13 cellular contexts compared by ENCODE assay signal in the genomic region with DNA sequence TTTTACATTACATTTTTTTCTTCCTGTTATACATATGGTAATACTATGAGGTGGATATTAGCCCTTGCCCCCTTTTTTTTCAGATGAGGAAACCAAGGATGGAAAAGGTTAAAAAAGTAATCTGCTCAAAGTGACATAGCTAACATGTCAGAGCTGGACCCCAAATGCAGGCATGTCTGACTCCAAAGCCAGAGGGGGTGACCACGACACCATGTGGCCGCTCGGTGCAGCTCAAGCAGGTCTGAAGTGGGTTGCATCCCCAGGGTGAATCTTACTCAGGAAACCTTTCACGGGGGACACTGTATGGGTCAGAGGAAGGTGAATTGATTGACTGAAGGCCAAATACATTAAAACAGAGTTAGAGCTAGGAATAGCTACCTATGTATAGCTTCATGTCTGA. TPM values are rescaled to one million over a fixed set of nuclear protein-coding genes. Genes with fewer than 3 reads are reported as not detected.
DNase-seq lines count a peak whose midpoint lies in the region; ATAC-seq and TF ChIP-seq lines count a peak whose summit lies in the region.
"Had no signal": no experiment of that assay in that cellular context is flagged by ENCODE, and none has a peak within 500 bp of the region (broad histone marks: within the 10 kb centered on the region; RNA-seq: fewer than 3 reads in every experiment).

No MANE protein-coding gene starts in this region.

- H2BK5ac ChIP-seq in trophoblast cell (ENCODE audit: low read depth, low read length, poor library complexity) = no peak overlapping the region

- DNase-seq in BE2C = no peak
- no peak for DNase-seq in GM13977 (ENCODE audit: low spot score)
- peak in 2 of 3 donors; percentile 31 to 54 for DNase-seq in Peyer's patch
- DNase-seq in foreskin fibroblast = peak in 1 of 2 donors; percentile 22
- DNase-seq in naive thymus-derived CD8-positive, alpha-beta T cell = no peak
- no peak for DNase-seq in trophoblast cell
- DNase-seq: activated T-cell treated with anti-CD3 and anti-CD28 coated beads, Interleukin-2, amount 50 U/mL, for 1 hour; GOT3; MG63 had no signal

- H3K27me3 Mint-ChIP-seq in naive thymus-derived CD8-positive, alpha-beta T cell = no peaks in the 10 kb centered on the region

- ATAC-seq in naive thymus-derived CD8-positive, alpha-beta T cell = no peak
- ATAC-seq in GM18498 (IDR thresholded peaks at IDR 0.05; ENCODE audit: unreplicated experiment) (no peak), GM18858 (IDR thresholded peaks at IDR 0.05; ENCODE audit: unreplicated experiment) (no peak)

- no peak overlapping the region for H3K27ac ChIP-seq in Peyer's patch
- H3K27ac ChIP-seq in trophoblast cell (ENCODE audit: low read depth, low read length) = no peak overlapping the region
- H3K27ac ChIP-seq: suprapubic skin had no signal

- no peaks in the 10 kb centered on the region for H3K36me3 ChIP-seq in BE2C
- no peaks in the 10 kb centered on the region for H3K36me3 ChIP-seq in Peyer's patch
- no peaks in the 10 kb centered on the region for H3K36me3 ChIP-seq in trophoblast cell (ENCODE audit: control insufficient read depth in 1 of 2, insufficient read depth in 2 of 2, low read length in 2 of 2)
- H3K36me3 ChIP-seq: MG63, suprapubic skin had no signal

- H3K4ac ChIP-seq in trophoblast cell (ENCODE audit: low read depth, low read length) = no peak overlapping the region

- no peak overlapping the region for H4K12ac ChIP-seq in trophoblast cell (ENCODE audit: low read depth, low read length)

- peak; percentile 43 for TF ChIP-seq CTCF in BE2C (IDR thresholded peaks at IDR 0.05; ENCODE audit: low read depth, low read length)
- peak; percentile 39 for TF ChIP-seq CTCF in GM13977 (IDR thresholded peaks at IDR 0.05; ENCODE audit: extremely low read depth, insufficient read depth, missing control alignments)
- peak in 2 of 6 experiments; percentile 17 to 19 for TF ChIP-seq CTCF in Peyer's patch (IDR thresholded peaks at IDR 0.05)
- TF ChIP-seq CTCF in foreskin fibroblast (IDR thresholded peaks at IDR 0.05; ENCODE audit: low read depth, low read length) = peak; percentile 21

- POLR2A ChIA-PET in naive thymus-derived CD8-positive, alpha-beta T cell (lab: Charles Lee) = interaction anchor here (0.8 to 16.6 kb wide), 4 partner anchors 9 to 87 kb away, joined by 3 to 462 read pairs (median 58); no protein-coding TSS in a partner anchor

- in situ Hi-C loops in GM13977 (cut with MboI; ENCODE audit: low pct_unique_long_range_greater_than_20kb, low sequenced_read_pairs, unreplicated experiment) = no loop called here

- no peaks in the 10 kb centered on the region for H3K79me2 ChIP-seq in trophoblast cell (ENCODE audit: control insufficient read depth, insufficient read depth, low read length, poor library complexity)

- no peak for TF ChIP-seq POLR2A in Peyer's patch (IDR thresholded peaks at IDR 0.05)

- H2AK5ac ChIP-seq in trophoblast cell (ENCODE audit: low read length) = no peak overlapping the region

- no peaks in the 10 kb centered on the region for H3K4me1 ChIP-seq in BE2C
- H3K4me1 ChIP-seq in Peyer's patch = peaks cover 0 to 10% (median 2%) of the 10 kb centered on the region in 4 donors
- H3K4me1 ChIP-seq in trophoblast cell (ENCODE audit: control insufficient read depth in 1 of 2, insufficient read depth in 2 of 2, low read length in 2 of 2) = no peaks in the 10 kb centered on the region

- H3K27me3 ChIP-seq in BE2C (no peaks in the 10 kb centered on the region), Peyer's patch (no peaks in the 10 kb centered on the region), trophoblast cell (ENCODE audit: insufficient read depth, low read length) (no peaks in the 10 kb centered on the region)
- H3K27me3 ChIP-seq: suprapubic skin had no signal

- peaks cover 26 to 51% (median 48%) of the 10 kb centered on the region in 4 donors for H3K4me1 Mint-ChIP-seq in naive thymus-derived CD8-positive, alpha-beta T cell

- no peaks in the 10 kb centered on the region for H3K9me3 Mint-ChIP-seq in naive thymus-derived CD8-positive, alpha-beta T cell
- H3K9me3 Mint-ChIP-seq: T-helper 2 cell treated with Interferon-gamma antibody and Interleukin-4, amounts not matched to agents 5 μg/mL and 100 μg/mL, for 36 hours had no signal

- H3K23ac ChIP-seq in trophoblast cell (ENCODE audit: low read length) = no peak overlapping the region

- no peak overlapping the region for H3K9ac ChIP-seq in trophoblast cell (ENCODE audit: low read length)

- no peaks in the 10 kb centered on the region for H3K79me1 ChIP-seq in trophoblast cell (ENCODE audit: low read length)

- no peak overlapping the region for H3K4me3 ChIP-seq in BE2C (ENCODE audit: low read depth, low read length)
- H3K4me3 ChIP-seq in Peyer's patch = no peak overlapping the region
- H3K4me3 ChIP-seq in foreskin fibroblast (ENCODE audit: low read depth in 1 of 2, low read length in 2 of 2) = no peak overlapping the region
- H3K4me3 ChIP-seq in trophoblast cell (ENCODE audit: low read depth, low read length) = no peak overlapping the region
- H3K4me3 ChIP-seq: MG63, suprapubic skin had no signal

- no peak overlapping the region for H2BK120ac ChIP-seq in trophoblast cell (ENCODE audit: insufficient read depth, low read length, poor library complexity)

- no peak overlapping the region for H4K91ac ChIP-seq in trophoblast cell (ENCODE audit: low read depth, low read length)

- H3K18ac ChIP-seq in trophoblast cell (ENCODE audit: low read length) = no peak overlapping the region

- H2AFZ ChIP-seq in trophoblast cell (ENCODE audit: insufficient read depth, low read length, poor library complexity) = no peak overlapping the region

- H2BK12ac ChIP-seq in trophoblast cell (ENCODE audit: low read length) = no peak overlapping the region

- no CpG with 5 or more reads among the region's 4 CpGs for WGBS in trophoblast cell (ENCODE audit: extremely low coverage, insufficient coverage, insufficient read length)

- H3K27ac Mint-ChIP-seq in naive thymus-derived CD8-positive, alpha-beta T cell = peak overlapping the region in 3 of 10 donors; percentile 20 to 62 (median 31)
- H3K27ac Mint-ChIP-seq: T-helper 2 cell treated with Interferon-gamma antibody and Interleukin-4, amounts not matched to agents 5 μg/mL and 100 μg/mL, for 36 hours had no signal

- H3K36me3 Mint-ChIP-seq in naive thymus-derived CD8-positive, alpha-beta T cell = no peaks in the 10 kb centered on the region

- H3K4me2 ChIP-seq in trophoblast cell (ENCODE audit: low read length) = no peak overlapping the region

- H4K8ac ChIP-seq in trophoblast cell (ENCODE audit: low read depth, low read length) = no peak overlapping the region

- H3K14ac ChIP-seq in trophoblast cell (ENCODE audit: low read length) = no peak overlapping the region

- H3K9me3 ChIP-seq in BE2C (no peaks in the 10 kb centered on the region), Peyer's patch (no peaks in the 10 kb centered on the region), trophoblast cell (ENCODE audit: insufficient read depth, low read depth, low read length) (no peaks in the 10 kb centered on the region)
- H3K9me3 ChIP-seq: MG63, suprapubic skin had no signal

- peak overlapping the region in 1 of 10 donors; percentile 34 for H3K4me3 Mint-ChIP-seq in naive thymus-derived CD8-positive, alpha-beta T cell
- H3K4me3 Mint-ChIP-seq: T-helper 2 cell treated with Interferon-gamma antibody and Interleukin-4, amounts not matched to agents 5 μg/mL and 100 μg/mL, for 36 hours had no signal

RNA-seq across cellular contexts. Expression of gene CD34, which starts 34.8 kb away (rescaled TPM):
- polyA plus RNA-seq in BE2C (2012; ENCODE audit: insufficient read depth, insufficient read length, low read depth) = 0.32 TPM
- total RNA-seq in Peyer's patch = 10 to 100 TPM in 3 of 4 donors, 1 to 10 TPM in 1; 4.6 to 21.9 (median 19.6) TPM
- total RNA-seq in naive thymus-derived CD8-positive, alpha-beta T cell = not detected
- not detected for polyA plus RNA-seq in naive thymus-derived CD8-positive, alpha-beta T cell
- polyA plus RNA-seq in trophoblast cell (2013) = 0.03 TPM in 2 replicates

Comparison
In these comparisons a context has a peak if more than half of its experiments do, and no peak if none do; other contexts are left out.
1. DNase-seq: peak in Peyer's patch (2 of 3); none in BE2C (single experiment), GM13977 (single experiment), naive thymus-derived CD8-positive, alpha-beta T cell (0 of 10) and trophoblast cell (0 of 2).
2. RNA of gene CD34, which starts 34.8 kb away (total RNA-seq): 4.6 to 21.9 TPM in Peyer's patch; not detected in naive thymus-derived CD8-positive, alpha-beta T cell; every median in the first group is over 4 times any median in the second.